Comparison of ENCODE assay signal across 16 cellular contexts in the genomic region with DNA sequence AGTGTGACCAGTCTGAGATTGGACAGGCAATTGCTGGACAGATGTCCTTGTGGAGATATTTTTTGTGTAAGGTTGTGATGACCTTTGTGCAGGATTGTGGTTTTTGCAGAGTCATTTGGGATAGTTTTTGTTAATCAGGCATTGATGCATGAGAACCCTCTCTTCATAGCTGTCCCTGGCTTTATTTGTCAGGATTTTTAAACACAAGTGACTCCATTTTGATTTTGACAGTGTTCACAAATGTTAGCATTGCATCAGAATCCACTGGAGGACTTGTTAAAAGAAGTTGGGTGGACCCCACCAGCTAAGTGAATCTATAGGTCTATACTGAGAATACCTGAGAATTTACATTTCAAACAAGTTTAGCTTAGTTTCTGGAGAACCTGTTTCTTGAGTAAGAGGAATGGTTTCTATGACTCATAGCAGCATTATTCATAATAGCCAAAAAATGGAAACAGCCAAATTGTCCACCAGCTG. TPM values are rescaled to one million over a fixed set of nuclear protein-coding genes. Genes with fewer than 3 reads are reported as not detected.
A peak's percentile ranks its signal among the peaks of the same experiment; 100 is the strongest.
DNase-seq lines count a peak whose midpoint lies in the region; ATAC-seq lines count a peak whose summit lies in the region.
"Had no signal": no experiment of that assay in that cellular context is flagged by ENCODE, and none has a peak within 500 bp of the region (broad histone marks: within the 10 kb centered on the region; RNA-seq: fewer than 3 reads in every experiment).

No MANE protein-coding gene starts in this region.

- no peak overlapping the region for H3K4me3 Mint-ChIP-seq in activated naive CD8-positive, alpha-beta T cell treated with anti-CD3 and anti-CD28 coated beads, Interleukin-2, amount 50 U/mL, for 24 hours
- H3K4me3 Mint-ChIP-seq: CD4-positive, CD25-positive, alpha-beta regulatory T cell; nephron progenitor cell had no signal

- H3K27me3 ChIP-seq in aorta (ENCODE audit: control insufficient read depth in 1 of 2, insufficient read depth in 2 of 2, low read length in 1 of 2), result no peaks in the 10 kb centered on the region

- no peaks in the 10 kb centered on the region for H3K36me3 ChIP-seq in aorta (ENCODE audit: control insufficient read depth in 1 of 2, insufficient read depth in 2 of 2, low read length in 1 of 2)
- H3K36me3 ChIP-seq: lower lobe of right lung had no signal

- intact Hi-C loops in aorta (cut with DNase I), result no loop called here

- no peaks in the 10 kb centered on the region for H3K9me3 Mint-ChIP-seq in activated naive CD8-positive, alpha-beta T cell treated with anti-CD3 and anti-CD28 coated beads, Interleukin-2, amount 50 U/mL, for 24 hours
- H3K9me3 Mint-ChIP-seq: CD4-positive, CD25-positive, alpha-beta regulatory T cell; nephron progenitor cell had no signal

- no peaks in the 10 kb centered on the region for H3K27me3 Mint-ChIP-seq in activated naive CD8-positive, alpha-beta T cell treated with anti-CD3 and anti-CD28 coated beads, Interleukin-2, amount 50 U/mL, for 24 hours
- H3K27me3 Mint-ChIP-seq: CD4-positive, CD25-positive, alpha-beta regulatory T cell had no signal

- peaks cover 1% of the 10 kb centered on the region for H3K36me3 Mint-ChIP-seq in activated naive CD8-positive, alpha-beta T cell treated with anti-CD3 and anti-CD28 coated beads, Interleukin-2, amount 50 U/mL, for 24 hours (ENCODE audit: low read depth)

- H3K27ac ChIP-seq in aorta (ENCODE audit: low read depth in 1 of 2, low read length in 2 of 2), result no peak overlapping the region
- H3K27ac ChIP-seq: lower lobe of right lung had no signal

- H3K27ac Mint-ChIP-seq in activated naive CD8-positive, alpha-beta T cell treated with anti-CD3 and anti-CD28 coated beads, Interleukin-2, amount 50 U/mL, for 24 hours, result peak overlapping the region; percentile 73
- H3K27ac Mint-ChIP-seq: CD4-positive, CD25-positive, alpha-beta regulatory T cell; nephron progenitor cell had no signal

- ATAC-seq in GM18502 (IDR thresholded peaks at IDR 0.05; ENCODE audit: poor library complexity, unreplicated experiment), result peak; percentile 42
- peak; percentile 50 for ATAC-seq in HG02852 (IDR thresholded peaks at IDR 0.05; ENCODE audit: unreplicated experiment)
- peak; percentile 60 for ATAC-seq in activated naive CD8-positive, alpha-beta T cell treated with anti-CD3 and anti-CD28 coated beads, Interleukin-2, amount 50 U/mL, for 24 hours
- ATAC-seq in aorta (ENCODE audit: low FRiP score), result no peak
- ATAC-seq: lower lobe of right lung, right cardiac atrium had no signal

- DNase-seq in activated naive CD8-positive, alpha-beta T cell treated with anti-CD3 and anti-CD28 coated beads, Interleukin-2, amount 50 U/mL, for 24 hours, result no peak
- DNase-seq in kidney tubule cell (ENCODE audit: low spot score) (peak; percentile 14), aorta (no peak), HK-2 (ENCODE audit: unreplicated experiment) (no peak)
- DNase-seq in activated CD8-positive, alpha-beta memory T cell treated with anti-CD3 and anti-CD28 coated beads for 24 hours, result no peak
- DNase-seq: activated CD4-positive, CD25-positive, alpha-beta regulatory T cell; CD4-positive, CD25-positive, alpha-beta regulatory T cell; KBM-7; lower lobe of right lung; NCI-H2029 treated with DMSO at 0.1 percent for 48 hours; nephron progenitor cell; right cardiac atrium; substantia nigra had no signal

- H3K4me1 Mint-ChIP-seq in activated naive CD8-positive, alpha-beta T cell treated with anti-CD3 and anti-CD28 coated beads, Interleukin-2, amount 50 U/mL, for 24 hours, result peaks cover 47% of the 10 kb centered on the region
- H3K4me1 Mint-ChIP-seq: nephron progenitor cell had no signal

- H3K4me3 ChIP-seq in aorta (ENCODE audit: low read length in 2 of 2), result no peak overlapping the region
- H3K4me3 ChIP-seq: lower lobe of right lung had no signal

- H3K9me3 ChIP-seq in aorta (ENCODE audit: control insufficient read depth, low read length), result no peaks in the 10 kb centered on the region
- H3K9me3 ChIP-seq: lower lobe of right lung had no signal

- no peaks in the 10 kb centered on the region for H3K4me1 ChIP-seq in aorta (ENCODE audit: control insufficient read depth in 1 of 2, insufficient read depth in 2 of 2, low read length in 2 of 2)

RNA-seq across cellular contexts. Expression of gene FNTB, which starts 11.8 kb away (rescaled TPM):
- 10 to 100 TPM; 13.2 to 22.5 TPM for total RNA-seq in aorta
- polyA plus RNA-seq in aorta, result 1 to 10 TPM; 4.4 to 8.1 TPM

RNA-seq across cellular contexts. Expression of gene RAB15, which starts 26.4 kb away (rescaled TPM):
- 10 to 100 TPM in 1 of 2 donors, 1 to 10 TPM in 1; 9.0 to 10.2 TPM for total RNA-seq in aorta
- polyA plus RNA-seq in aorta, result 1 to 10 TPM; 4.1 to 8.1 TPM

RNA-seq across cellular contexts. Expression of gene GPX2, which starts 55.9 kb away (rescaled TPM):
- total RNA-seq in aorta, result not detected
- 10 to 100 TPM in 1 of 2 donors, not detected in 1; 16.8 TPM for polyA plus RNA-seq in aorta
- total RNA-seq: cardiac septum; CD4-positive, CD25-positive, alpha-beta regulatory T cell; lower lobe of right lung; right cardiac atrium had no signal
